13 cellular contexts compared by ENCODE assay signal in the genomic region with DNA sequence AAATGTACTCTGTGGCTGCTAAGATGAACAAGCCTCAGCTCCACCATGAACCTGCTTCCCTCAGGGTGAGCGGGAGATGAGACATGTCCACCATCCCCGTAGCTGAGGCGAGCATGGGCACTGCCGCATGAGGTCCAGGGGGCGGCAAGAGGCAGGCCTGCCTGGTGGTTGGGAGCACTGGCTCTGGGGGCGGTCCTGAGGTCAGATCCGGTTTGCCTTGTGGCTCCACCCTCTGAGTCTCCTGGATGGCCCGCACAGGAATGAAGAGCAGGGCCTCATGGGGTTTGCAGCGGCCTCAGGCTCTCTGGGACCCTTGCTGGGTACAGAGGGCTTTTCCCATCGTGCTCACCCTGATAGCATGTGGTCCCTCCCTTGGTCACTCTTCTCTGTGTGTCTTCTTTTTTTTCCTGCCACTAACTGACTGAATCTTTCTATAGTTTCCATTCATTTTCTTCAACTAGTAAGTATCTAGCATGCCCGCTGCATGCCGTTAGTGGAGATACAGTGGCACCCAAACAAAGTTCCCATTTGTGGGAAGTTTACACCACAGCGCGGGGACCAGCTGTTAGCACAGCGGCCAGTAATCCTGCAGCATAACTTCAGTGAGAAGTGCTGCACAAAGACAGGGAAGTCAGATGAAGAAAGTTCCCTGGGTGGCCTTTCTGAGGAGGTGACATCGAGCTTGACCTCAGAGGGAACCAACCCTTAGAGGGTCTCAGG. TPM values are rescaled to one million over a fixed set of nuclear protein-coding genes. Genes with fewer than 3 reads are reported as not detected.
A peak's percentile ranks its signal among the peaks of the same experiment; 100 is the strongest.
DNase-seq lines count a peak whose midpoint lies in the region; ATAC-seq, FAIRE-seq and TF ChIP-seq lines count a peak whose summit lies in the region.
"Had no signal": no experiment of that assay in that cellular context is flagged by ENCODE, and none has a peak within 500 bp of the region (broad histone marks: within the 10 kb centered on the region; RNA-seq: fewer than 3 reads in every experiment).

No MANE protein-coding gene starts in this region.

- TF ChIP-seq EP300 in K562 (IDR thresholded peaks at IDR 0.05; ENCODE audit: low read length) (no peak), HepG2 (IDR thresholded peaks at IDR 0.05; ENCODE audit: low read depth in 2 of 2, low read length in 2 of 2) (no peak), HepG2 (CRISPR knock-in tag; IDR thresholded peaks at IDR 0.05; ENCODE audit: borderline replicate concordance) (no peak)

- no peak overlapping the region for H2AFZ ChIP-seq in K562 (ENCODE audit: low read depth, low read length)
- H2AFZ ChIP-seq in HepG2 (ENCODE audit: low read length), result no peak overlapping the region

- in situ Hi-C loops in K562 (cut with MboI) (no loop called here), HepG2 (cut with HindIII; ENCODE audit: extremely low pct_ligation_motif_present, low pct_unique_long_range_greater_than_20kb) (no loop called here)

- WGBS in K562 (ENCODE audit: insufficient coverage, low coverage, missing lambda C conversion rate), result 89% methylated on average over 12 of the region's 16 CpGs
- WGBS in HepG2 (ENCODE audit: low lambda C conversion rate), result 94% methylated on average over 16 of the region's 16 CpGs

- intact Hi-C loops in K562 (cut with micrococcal nuclease), result no loop called here
- intact Hi-C loops in HepG2 (cut with micrococcal nuclease; ENCODE audit: unreplicated experiment), result no loop called here

- peak; percentile 38 for FAIRE-seq in HTR-8/SVneo (lab: Jason Lieb, UNC)
- no peak for FAIRE-seq in K562 (lab: Jason Lieb, UNC)
- no peak for FAIRE-seq in HepG2 (lab: Jason Lieb, UNC)
- FAIRE-seq: H54 had no signal

- ATAC-seq in K562 (no peak), HepG2 (no peak)
- no peak for ATAC-seq in stimulated activated effector memory CD8-positive, alpha-beta T cell treated with anti-CD3 and anti-CD28 coated beads, Interleukin-12 subunit alpha, Interleukin-12 subunit beta, amount 100 ng/mL, for 72 hours
- ATAC-seq: natural killer cell had no signal

- H3K4me3 ChIP-seq in K562 (no peak overlapping the region), HepG2 (replicated peaks in 1 of 3; ENCODE audit: insufficient read depth in 1 of 3, low read depth in 2 of 3, low read length in 3 of 3) (no peak overlapping the region)

- peaks cover 97% of the 10 kb centered on the region for H3K36me3 Mint-ChIP-seq in stimulated activated effector memory CD8-positive, alpha-beta T cell treated with anti-CD3 and anti-CD28 coated beads, Interleukin-12 subunit alpha, Interleukin-12 subunit beta, amount 100 ng/mL, for 72 hours
- H3K36me3 Mint-ChIP-seq: natural killer cell had no signal

- H3K27ac ChIP-seq in K562 (ENCODE audit: extremely low read depth, low read depth, low read length) (no peak overlapping the region), HepG2 (ENCODE audit: extremely low read length, insufficient read depth, low read length) (peak overlapping the region; percentile 17)

- TF ChIP-seq POLR2A in K562 (conservative IDR thresholded peaks at IDR 0.05), result no peak
- no peak; a peak in 1 of 4 replicates for TF ChIP-seq POLR2A in HepG2 (IDR thresholded peaks at IDR 0.05; ENCODE audit: insufficient read depth in 1 of 2, low read depth in 2 of 2, low read length in 2 of 2)

- POLR2A ChIA-PET in K562 (lab: Yijun Ruan, JAX), result interaction anchor here (0.9 to 1.0 kb wide), 2 partner anchors 8 to 12 kb away, joined by 3 to 4 read pairs; no protein-coding TSS in a partner anchor
- POLR2A ChIA-PET in HepG2 (lab: Yijun Ruan, JAX), result interaction anchor here (1.0 kb wide), 1 partner anchor 48 kb away, joined by 5 read pairs; no protein-coding TSS in a partner anchor

- H3K27me3 ChIP-seq in K562 (ENCODE audit: control insufficient read depth in 2 of 2, insufficient read depth in 2 of 2, low read length in 2 of 2) (no peaks in the 10 kb centered on the region), HepG2 (ENCODE audit: control insufficient read depth in 1 of 2, insufficient read depth in 2 of 2, low read length in 2 of 2) (no peaks in the 10 kb centered on the region)

- TF ChIP-seq RAD21 in K562 (CRISPR knock-in tag; conservative IDR thresholded peaks at IDR 0.05 in 1 of 2, IDR thresholded peaks at IDR 0.05 in 1 of 2) (no peak), HepG2 (CRISPR knock-in tag; IDR thresholded peaks at IDR 0.05) (no peak)

- H3K9me3 ChIP-seq in K562 (replicated peaks; ENCODE audit: control insufficient read depth, insufficient read depth, low read depth, low read length) (no peaks in the 10 kb centered on the region), HepG2 (ENCODE audit: low read length) (no peaks in the 10 kb centered on the region)

- DNase-seq in HTR-8/SVneo (ENCODE audit: insufficient read length, low spot score) (no peak), K562 (ENCODE audit: extremely low read depth in 1 of 4, low spot score in 3 of 4) (no peak), HepG2 (ENCODE audit: low spot score) (no peak), NAMALWA (ENCODE audit: low spot score) (no peak), DMS79 (lab: John Stamatoyannopoulos, UW) (no peak)
- DNase-seq in stimulated activated effector memory CD8-positive, alpha-beta T cell treated with anti-CD3 and anti-CD28 coated beads, Interleukin-12 subunit alpha, Interleukin-12 subunit beta, amount 100 ng/mL, for 72 hours (ENCODE audit: low spot score in 2 of 2), result no peak
- DNase-seq in stimulated activated CD4-positive, alpha-beta T cell treated with anti-CD3 and anti-CD28 coated beads, Interleukin-2, amount 100 ng/mL, for 48 hours, result no peak
- DNase-seq in activated CD4-positive, alpha-beta T cell treated with anti-CD3 and anti-CD28 coated beads, Interleukin-2, amount 50 U/mL, for 4 hours, result no peak
- DNase-seq: DND-41, natural killer cell, NCI-H774 had no signal

- H3K9ac ChIP-seq in K562 (ENCODE audit: insufficient read depth in 1 of 2, low read depth in 2 of 2, low read length in 2 of 2) (0 out of 4 replicates have a peak overlapping the region, but pooled peaks of 1 of the 2 experiments have one; percentile 6), HepG2 (ENCODE audit: insufficient read depth, low read depth, low read length) (0 out of 2 replicates have a peak overlapping the region, but pooled peaks have one; percentile 5)

- H3K4me3 Mint-ChIP-seq in stimulated activated effector memory CD8-positive, alpha-beta T cell treated with anti-CD3 and anti-CD28 coated beads, Interleukin-12 subunit alpha, Interleukin-12 subunit beta, amount 100 ng/mL, for 72 hours, result no peak overlapping the region
- H3K4me3 Mint-ChIP-seq: natural killer cell; T-helper 2 cell treated with Interferon-gamma antibody and Interleukin-4, amounts not matched to agents 5 μg/mL and 100 μg/mL, for 36 hours had no signal

- no peaks in the 10 kb centered on the region for H3K9me3 Mint-ChIP-seq in stimulated activated effector memory CD8-positive, alpha-beta T cell treated with anti-CD3 and anti-CD28 coated beads, Interleukin-12 subunit alpha, Interleukin-12 subunit beta, amount 100 ng/mL, for 72 hours
- H3K9me3 Mint-ChIP-seq: natural killer cell; T-helper 2 cell treated with Interferon-gamma antibody and Interleukin-4, amounts not matched to agents 5 μg/mL and 100 μg/mL, for 36 hours had no signal

- H3K4me1 Mint-ChIP-seq in stimulated activated effector memory CD8-positive, alpha-beta T cell treated with anti-CD3 and anti-CD28 coated beads, Interleukin-12 subunit alpha, Interleukin-12 subunit beta, amount 100 ng/mL, for 72 hours, result peaks cover 23% of the 10 kb centered on the region

- peaks cover 99% of the 10 kb centered on the region; the same call in 2 of the 3 replicates for H3K36me3 ChIP-seq in K562 (ENCODE audit: control insufficient read depth, insufficient read depth, low read length)
- H3K36me3 ChIP-seq in HepG2 (replicated peaks in 1 of 2; ENCODE audit: control insufficient read depth in 1 of 2, insufficient read depth in 2 of 2, low read length in 2 of 2), result peaks cover 71 to 98% of the 10 kb centered on the region in 2 experiments

- CTCF ChIA-PET in K562 (lab: Yijun Ruan, JAX; ENCODE audit: low intra/inter-chr PET ratio), result no interaction called here
- CTCF ChIA-PET in HepG2 (lab: Yijun Ruan, JAX; ENCODE audit: low intra/inter-chr PET ratio, low total read pairs), result no interaction called here

- peak overlapping the region; percentile 86 for H3K27ac Mint-ChIP-seq in stimulated activated effector memory CD8-positive, alpha-beta T cell treated with anti-CD3 and anti-CD28 coated beads, Interleukin-12 subunit alpha, Interleukin-12 subunit beta, amount 100 ng/mL, for 72 hours
- H3K27ac Mint-ChIP-seq: T-helper 2 cell treated with Interferon-gamma antibody and Interleukin-4, amounts not matched to agents 5 μg/mL and 100 μg/mL, for 36 hours had no signal

- H3K79me2 ChIP-seq in K562 (ENCODE audit: control insufficient read depth, insufficient read depth, low read length) (no peaks in the 10 kb centered on the region), HepG2 (ENCODE audit: insufficient read depth, low read length) (peaks cover 11% of the 10 kb centered on the region)

- H3K9me1 ChIP-seq in K562 (ENCODE audit: control insufficient read depth, insufficient read depth, low read length), result no peaks in the 10 kb centered on the region

- H4K20me1 ChIP-seq in K562 (replicated peaks; ENCODE audit: control insufficient read depth, insufficient read depth, low read length) (peaks cover 8% of the 10 kb centered on the region), HepG2 (ENCODE audit: insufficient read depth, low read length) (no peaks in the 10 kb centered on the region)

- H3K4me1 ChIP-seq in K562 (replicated peaks in 1 of 2; ENCODE audit: control insufficient read depth in 2 of 2, insufficient read depth in 2 of 2, low read length in 2 of 2) (peaks cover 0 to 14% of the 10 kb centered on the region in 2 experiments; a peak in 1 of 5 replicates), HepG2 (ENCODE audit: insufficient read depth, low read length) (peaks cover 57% of the 10 kb centered on the region)

- H3K4me2 ChIP-seq in K562 (ENCODE audit: insufficient read depth, low read length) (no peak overlapping the region), HepG2 (ENCODE audit: low read depth, low read length) (no peak overlapping the region)

- TF ChIP-seq CTCF in K562 (IDR thresholded peaks at IDR 0.05 in 2 of 3, conservative IDR thresholded peaks at IDR 0.05 in 1 of 3; ENCODE audit: insufficient read depth in 2 of 3, low read depth in 1 of 3, low read length in 3 of 3) (no peak), HepG2 (CRISPR knock-in tag; IDR thresholded peaks at IDR 0.05) (no peak)

- BruUV-seq in K562 (replicated peaks; lab: Mats Ljungman, UMichigan), result no TSS peak
- BruUV-seq in HepG2 (replicated peaks; lab: Mats Ljungman, UMichigan), result no TSS peak

RNA-seq across cellular contexts. Expression of a gene that starts 37.3 kb away (rescaled TPM):
- 21.8 and 34.6 TPM in 2 replicates for total RNA-seq in K562 (2011; cell fraction: chromatin; rRNA removed; ENCODE audit: low replicate concordance)
- total RNA-seq in K562 (2011; cell fraction: nucleolus; rRNA removed), result 22.1 and 24.8 TPM in 2 replicates
- total RNA-seq in K562 (2011; cell fraction: nucleoplasm; rRNA removed), result 16.0 and 28.2 TPM in 2 replicates
- total RNA-seq in K562 (2014; rRNA removed) (1.6 and 3.1 TPM in 2 replicates), K562 (2014; rRNA removed; fragmentation: Illumina TruSeq; extraction: Trizol) (0.89 and 1.2 TPM in 2 replicates), K562 (2015; rRNA removed; fragmentation: Illumina TruSeq; extraction: Trizol) (0.83 and 0.87 TPM in 2 replicates), K562 (2021) (3.7 and 4.8 TPM in 2 replicates), HepG2 (2016; rRNA removed; fragmentation: Illumina TruSeq; extraction: Trizol) (0.62 and 1.6 TPM in 2 replicates)
- polyA plus RNA-seq in K562 (2011; rRNA removed) (6.8 and 14.8 TPM in 2 replicates), K562 (2014; fragmentation: Illumina TruSeq; extraction: Trizol) (3.4 and 4.7 TPM in 2 replicates), K562 (2014; fragmentation: Nextera tagmentation; extraction: Ambion mirVana) (1 to 10 TPM in 1 of 2 experiments, under 1 TPM in 1; 0.84 to 1.0 TPM), K562 (2014; rRNA removed) (5.6 and 7.0 TPM in 2 replicates), HepG2 (2011; rRNA removed) (13.6 and 20.4 TPM in 2 replicates)
- 11.9 and 13.7 TPM in 2 replicates for polyA plus RNA-seq in K562 (2011; cell fraction: cytosol; rRNA removed)
- polyA plus RNA-seq in K562 (2011; cell fraction: nucleus; rRNA removed), result 61.9 and 73.0 TPM in 2 replicates
- 2.9 and 8.2 TPM in 2 replicates for polyA plus RNA-seq in K562 (2012)
- polyA minus RNA-seq in K562 (2011; rRNA and poly(A)+ RNA removed), result 1.2 and 1.3 TPM in 2 replicates
- polyA minus RNA-seq in K562 (2011; cell fraction: cytosol; rRNA and poly(A)+ RNA removed), result 2.8 and 4.4 TPM in 2 replicates
- polyA minus RNA-seq in K562 (2011; cell fraction: nucleus; rRNA and poly(A)+ RNA removed), result 5.1 and 7.3 TPM in 2 replicates
- 1.0 and 1.2 TPM in 2 replicates for total RNA-seq in HepG2 (2016; cell fraction: cytosol; rRNA removed; fragmentation: Illumina TruSeq; extraction: Trizol; ENCODE audit: low read depth)
- total RNA-seq in HepG2 (2016; cell fraction: insoluble cytoplasmic fraction; rRNA removed; fragmentation: Illumina TruSeq; extraction: Trizol), result 0.30 and 1.3 TPM in 2 replicates
- 0.49 and 0.59 TPM in 2 replicates for total RNA-seq in HepG2 (2016; cell fraction: membrane; rRNA removed; fragmentation: Illumina TruSeq; extraction: Trizol)
- 2.3 and 2.9 TPM in 2 replicates for total RNA-seq in HepG2 (2016; cell fraction: nucleus; rRNA removed; fragmentation: Illumina TruSeq; extraction: Trizol)
- 3.4 and 3.8 TPM in 2 replicates for polyA plus RNA-seq in HepG2 (2011; cell fraction: cytosol; rRNA removed)
- polyA plus RNA-seq in HepG2 (2011; cell fraction: nucleus; rRNA removed), result 230 and 249 TPM in 2 replicates
- 8.4 and 11.4 TPM in 2 replicates for polyA plus RNA-seq in HepG2 (2012)
- polyA plus RNA-seq in HepG2 (2016; cell fraction: cytosol; fragmentation: Illumina TruSeq; extraction: Trizol; ENCODE audit: low read depth), result 0.35 and 0.73 TPM in 2 replicates
- 0.66 and 0.96 TPM in 2 replicates for polyA plus RNA-seq in HepG2 (2016; cell fraction: insoluble cytoplasmic fraction; fragmentation: Illumina TruSeq; extraction: Trizol; ENCODE audit: low read depth)
- 0.66 and 0.81 TPM in 2 replicates for polyA plus RNA-seq in HepG2 (2016; cell fraction: membrane; fragmentation: Illumina TruSeq; extraction: Trizol; ENCODE audit: low read depth)
- 16.2 and 18.9 TPM in 2 replicates for polyA plus RNA-seq in HepG2 (2016; cell fraction: nucleus; fragmentation: Illumina TruSeq; extraction: Trizol; ENCODE audit: insufficient read depth, low read depth)
- 4.4 TPM in 1 of 2 replicates, not detected in the other for polyA minus RNA-seq in HepG2 (2011; rRNA and poly(A)+ RNA removed; ENCODE audit: low replicate concordance)
- 0.69 and 2.0 TPM in 2 replicates for polyA minus RNA-seq in HepG2 (2011; cell fraction: cytosol; rRNA and poly(A)+ RNA removed)
- polyA minus RNA-seq in HepG2 (2011; cell fraction: nucleus; rRNA and poly(A)+ RNA removed), result 10.0 and 11.6 TPM in 2 replicates

RNA-seq across cellular contexts. Expression of a gene that starts 59.5 kb away (rescaled TPM):
- 168 and 288 TPM in 2 replicates for total RNA-seq in K562 (2011; cell fraction: chromatin; rRNA removed; ENCODE audit: low replicate concordance)
- 79.0 and 102 TPM in 2 replicates for total RNA-seq in K562 (2011; cell fraction: nucleolus; rRNA removed)
- total RNA-seq in K562 (2011; cell fraction: nucleoplasm; rRNA removed), result 99.5 and 155 TPM in 2 replicates
- total RNA-seq in K562 (2014; rRNA removed) (159 and 202 TPM in 2 replicates), K562 (2014; rRNA removed; fragmentation: Illumina TruSeq; extraction: Trizol) (67.2 and 80.0 TPM in 2 replicates), K562 (2015; rRNA removed; fragmentation: Illumina TruSeq; extraction: Trizol) (58.2 and 67.4 TPM in 2 replicates), K562 (2021) (362 and 385 TPM in 2 replicates), HepG2 (2016; rRNA removed; fragmentation: Illumina TruSeq; extraction: Trizol) (167 and 192 TPM in 2 replicates)
- polyA plus RNA-seq in K562 (2011; rRNA removed) (130 and 299 TPM in 2 replicates), K562 (2014; fragmentation: Illumina TruSeq; extraction: Trizol) (149 and 163 TPM in 2 replicates), K562 (2014; fragmentation: Nextera tagmentation; extraction: Ambion mirVana) (1 to 10 TPM; 3.1 to 8.4 TPM), K562 (2014; rRNA removed) (115 and 125 TPM in 2 replicates), HepG2 (2011; rRNA removed) (171 and 223 TPM in 2 replicates)
- 90.1 and 157 TPM in 2 replicates for polyA plus RNA-seq in K562 (2011; cell fraction: cytosol; rRNA removed)
- 395 and 716 TPM in 2 replicates for polyA plus RNA-seq in K562 (2011; cell fraction: nucleus; rRNA removed)
- 444 and 454 TPM in 2 replicates for polyA plus RNA-seq in K562 (2012)
- 140 and 177 TPM in 2 replicates for polyA minus RNA-seq in K562 (2011; rRNA and poly(A)+ RNA removed)
- 135 and 194 TPM in 2 replicates for polyA minus RNA-seq in K562 (2011; cell fraction: cytosol; rRNA and poly(A)+ RNA removed)
- 51.4 and 130 TPM in 2 replicates for polyA minus RNA-seq in K562 (2011; cell fraction: nucleus; rRNA and poly(A)+ RNA removed)
- total RNA-seq in HepG2 (2016; cell fraction: cytosol; rRNA removed; fragmentation: Illumina TruSeq; extraction: Trizol; ENCODE audit: low read depth), result 13.8 and 15.0 TPM in 2 replicates
- total RNA-seq in HepG2 (2016; cell fraction: insoluble cytoplasmic fraction; rRNA removed; fragmentation: Illumina TruSeq; extraction: Trizol), result 122 and 176 TPM in 2 replicates
- 28.6 and 34.1 TPM in 2 replicates for total RNA-seq in HepG2 (2016; cell fraction: membrane; rRNA removed; fragmentation: Illumina TruSeq; extraction: Trizol)
- 148 and 165 TPM in 2 replicates for total RNA-seq in HepG2 (2016; cell fraction: nucleus; rRNA removed; fragmentation: Illumina TruSeq; extraction: Trizol)
- polyA plus RNA-seq in HepG2 (2011; cell fraction: cytosol; rRNA removed), result 82.2 and 91.7 TPM in 2 replicates
- polyA plus RNA-seq in HepG2 (2011; cell fraction: nucleus; rRNA removed), result 437 and 620 TPM in 2 replicates
- polyA plus RNA-seq in HepG2 (2012), result 222 and 260 TPM in 2 replicates
- 5.8 and 8.5 TPM in 2 replicates for polyA plus RNA-seq in HepG2 (2016; cell fraction: cytosol; fragmentation: Illumina TruSeq; extraction: Trizol; ENCODE audit: low read depth)
- polyA plus RNA-seq in HepG2 (2016; cell fraction: insoluble cytoplasmic fraction; fragmentation: Illumina TruSeq; extraction: Trizol; ENCODE audit: low read depth), result 192 and 256 TPM in 2 replicates
- 20.9 and 27.6 TPM in 2 replicates for polyA plus RNA-seq in HepG2 (2016; cell fraction: membrane; fragmentation: Illumina TruSeq; extraction: Trizol; ENCODE audit: low read depth)
- 435 and 441 TPM in 2 replicates for polyA plus RNA-seq in HepG2 (2016; cell fraction: nucleus; fragmentation: Illumina TruSeq; extraction: Trizol; ENCODE audit: insufficient read depth, low read depth)
- polyA minus RNA-seq in HepG2 (2011; rRNA and poly(A)+ RNA removed; ENCODE audit: low replicate concordance), result 172 and 192 TPM in 2 replicates
- 86.2 and 95.5 TPM in 2 replicates for polyA minus RNA-seq in HepG2 (2011; cell fraction: cytosol; rRNA and poly(A)+ RNA removed)
- polyA minus RNA-seq in HepG2 (2011; cell fraction: nucleus; rRNA and poly(A)+ RNA removed), result 73.1 and 75.2 TPM in 2 replicates
